ENCODE assay signal across 2 cellular contexts in the genomic region with DNA sequence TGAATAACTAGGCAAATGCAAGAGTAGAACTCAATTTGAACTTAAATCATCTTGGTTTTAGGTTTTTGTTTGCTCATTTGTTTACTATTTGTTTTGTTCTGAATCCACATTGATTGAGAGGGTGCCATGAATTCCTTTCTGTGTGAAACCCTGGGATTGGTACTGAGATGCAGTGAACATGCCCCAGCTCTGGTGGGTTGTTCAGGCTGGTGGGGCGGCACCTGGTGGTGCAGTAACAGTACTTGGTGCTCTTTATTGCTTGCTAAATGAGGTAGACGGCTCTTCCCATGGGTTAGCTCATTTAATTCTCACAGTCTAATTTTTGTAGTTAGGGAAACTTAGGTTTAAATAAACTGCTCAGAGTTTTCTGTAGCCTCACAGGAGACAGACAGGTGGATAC.
TF ChIP-seq lines count a peak whose summit lies in the region.

No MANE protein-coding gene starts in this region.

TF ChIP-seq in SK-N-SH treated with all-trans-retinoic acid at 6 μM for 48 hours, 23 proteins besides CTCF, POLR2A, EP300 and RAD21 (continued from another document):
- TF ChIP-seq, protein P1, sequence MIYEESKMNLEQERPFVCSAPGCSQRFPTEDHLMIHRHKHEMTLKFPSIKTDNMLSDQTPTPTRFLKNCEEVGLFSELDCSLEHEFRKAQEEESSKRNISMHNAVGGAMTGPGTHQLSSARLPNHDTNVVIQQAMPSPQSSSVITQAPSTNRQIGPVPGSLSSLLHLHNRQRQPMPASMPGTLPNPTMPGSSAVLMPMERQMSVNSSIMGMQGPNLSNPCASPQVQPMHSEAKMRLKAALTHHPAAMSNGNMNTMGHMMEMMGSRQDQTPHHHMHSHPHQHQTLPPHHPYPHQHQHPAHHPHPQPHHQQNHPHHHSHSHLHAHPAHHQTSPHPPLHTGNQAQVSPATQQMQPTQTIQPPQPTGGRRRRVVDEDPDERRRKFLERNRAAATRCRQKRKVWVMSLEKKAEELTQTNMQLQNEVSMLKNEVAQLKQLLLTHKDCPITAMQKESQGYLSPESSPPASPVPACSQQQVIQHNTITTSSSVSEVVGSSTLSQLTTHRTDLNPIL (CRISPR knock-in tag; IDR thresholded peaks at IDR 0.05; ENCODE audit: low read depth) = no peak
- no peak for TF ChIP-seq RARB (CRISPR knock-in tag; IDR thresholded peaks at IDR 0.05)
- TF ChIP-seq, protein P2, sequence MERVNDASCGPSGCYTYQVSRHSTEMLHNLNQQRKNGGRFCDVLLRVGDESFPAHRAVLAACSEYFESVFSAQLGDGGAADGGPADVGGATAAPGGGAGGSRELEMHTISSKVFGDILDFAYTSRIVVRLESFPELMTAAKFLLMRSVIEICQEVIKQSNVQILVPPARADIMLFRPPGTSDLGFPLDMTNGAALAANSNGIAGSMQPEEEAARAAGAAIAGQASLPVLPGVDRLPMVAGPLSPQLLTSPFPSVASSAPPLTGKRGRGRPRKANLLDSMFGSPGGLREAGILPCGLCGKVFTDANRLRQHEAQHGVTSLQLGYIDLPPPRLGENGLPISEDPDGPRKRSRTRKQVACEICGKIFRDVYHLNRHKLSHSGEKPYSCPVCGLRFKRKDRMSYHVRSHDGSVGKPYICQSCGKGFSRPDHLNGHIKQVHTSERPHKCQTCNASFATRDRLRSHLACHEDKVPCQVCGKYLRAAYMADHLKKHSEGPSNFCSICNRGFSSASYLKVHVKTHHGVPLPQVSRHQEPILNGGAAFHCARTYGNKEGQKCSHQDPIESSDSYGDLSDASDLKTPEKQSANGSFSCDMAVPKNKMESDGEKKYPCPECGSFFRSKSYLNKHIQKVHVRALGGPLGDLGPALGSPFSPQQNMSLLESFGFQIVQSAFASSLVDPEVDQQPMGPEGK (CRISPR knock-in tag; IDR thresholded peaks at IDR 0.05; ENCODE audit: borderline replicate concordance) = no peak
- no peak for TF ChIP-seq SNAI2 (CRISPR knock-in tag; IDR thresholded peaks at IDR 0.05)

TF ChIP-seq in SK-N-SH, 30 proteins besides CTCF, POLR2A, EP300 and RAD21 (continued from another document):
- TF ChIP-seq, protein P3, sequence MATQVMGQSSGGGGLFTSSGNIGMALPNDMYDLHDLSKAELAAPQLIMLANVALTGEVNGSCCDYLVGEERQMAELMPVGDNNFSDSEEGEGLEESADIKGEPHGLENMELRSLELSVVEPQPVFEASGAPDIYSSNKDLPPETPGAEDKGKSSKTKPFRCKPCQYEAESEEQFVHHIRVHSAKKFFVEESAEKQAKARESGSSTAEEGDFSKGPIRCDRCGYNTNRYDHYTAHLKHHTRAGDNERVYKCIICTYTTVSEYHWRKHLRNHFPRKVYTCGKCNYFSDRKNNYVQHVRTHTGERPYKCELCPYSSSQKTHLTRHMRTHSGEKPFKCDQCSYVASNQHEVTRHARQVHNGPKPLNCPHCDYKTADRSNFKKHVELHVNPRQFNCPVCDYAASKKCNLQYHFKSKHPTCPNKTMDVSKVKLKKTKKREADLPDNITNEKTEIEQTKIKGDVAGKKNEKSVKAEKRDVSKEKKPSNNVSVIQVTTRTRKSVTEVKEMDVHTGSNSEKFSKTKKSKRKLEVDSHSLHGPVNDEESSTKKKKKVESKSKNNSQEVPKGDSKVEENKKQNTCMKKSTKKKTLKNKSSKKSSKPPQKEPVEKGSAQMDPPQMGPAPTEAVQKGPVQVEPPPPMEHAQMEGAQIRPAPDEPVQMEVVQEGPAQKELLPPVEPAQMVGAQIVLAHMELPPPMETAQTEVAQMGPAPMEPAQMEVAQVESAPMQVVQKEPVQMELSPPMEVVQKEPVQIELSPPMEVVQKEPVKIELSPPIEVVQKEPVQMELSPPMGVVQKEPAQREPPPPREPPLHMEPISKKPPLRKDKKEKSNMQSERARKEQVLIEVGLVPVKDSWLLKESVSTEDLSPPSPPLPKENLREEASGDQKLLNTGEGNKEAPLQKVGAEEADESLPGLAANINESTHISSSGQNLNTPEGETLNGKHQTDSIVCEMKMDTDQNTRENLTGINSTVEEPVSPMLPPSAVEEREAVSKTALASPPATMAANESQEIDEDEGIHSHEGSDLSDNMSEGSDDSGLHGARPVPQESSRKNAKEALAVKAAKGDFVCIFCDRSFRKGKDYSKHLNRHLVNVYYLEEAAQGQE (IDR thresholded peaks at IDR 0.05; ENCODE audit: low read depth, low read length) = no peak
- no peak for TF ChIP-seq TAF1 (IDR thresholded peaks at IDR 0.05; ENCODE audit: borderline replicate concordance, low read depth, low read length)
